ENCODE assay signal across 30 cellular contexts in genomic region chr6:147873826-147874225, GRCh38.
"Had no signal": no experiment of that assay in that cellular context is flagged by ENCODE, and none has a peak within 500 bp of the region (broad histone marks: within the 10 kb centered on the region; RNA-seq: fewer than 3 reads in every experiment).

No MANE protein-coding gene starts in this region.

- ATAC-seq: activated CD8-positive, alpha-beta T cell treated with anti-CD3 and anti-CD28 coated beads for 36 hours; activated naive CD8-positive, alpha-beta T cell treated with anti-CD3 and anti-CD28 coated beads, Interleukin-2, amount 50 U/mL, for 24 hours; activated T-cell treated with anti-CD3 and anti-CD28 coated beads, Interleukin-2, amount 50 U/mL, for 4 hours; activated T-helper 17 cell treated with anti-CD3 and anti-CD28 coated beads, Interleukin-2, amount 50 U/mL, for 72 hours; left ventricle myocardium superior; mucosa of descending colon; sciatic nerve; stimulated activated memory B cell treated with anti-CD40 and anti-IgM and Interleukin-4, amounts not matched to agents 10 μg/mL and 1 μg/mL and 100 μg/mL, for 72 hours; stimulated activated naive CD8-positive, alpha-beta T cell treated with anti-CD3 and anti-CD28 coated beads, Interleukin-15, amount 100 ng/mL, for 72 hours; upper lobe of right lung; WTC11 had no signal

- H3K4me3 Mint-ChIP-seq: activated CD8-positive, alpha-beta T cell treated with anti-CD3 and anti-CD28 coated beads for 36 hours; activated naive CD4-positive, alpha-beta T cell treated with anti-CD3 and anti-CD28 coated beads, Interleukin-2, amount 50 U/mL, for 24 hours; activated naive CD8-positive, alpha-beta T cell treated with anti-CD3 and anti-CD28 coated beads, Interleukin-2, amount 50 U/mL, for 24 hours; activated T-cell treated with anti-CD3 and anti-CD28 coated beads, Interleukin-2, amount 50 U/mL, for 4 hours; activated T-helper 17 cell treated with anti-CD3 and anti-CD28 coated beads, Interleukin-2, amount 50 U/mL, for 72 hours; brain; nephron; stimulated activated memory B cell treated with anti-CD40 and anti-IgM and Interleukin-4, amounts not matched to agents 10 μg/mL and 1 μg/mL and 100 μg/mL, for 72 hours; stimulated activated naive CD8-positive, alpha-beta T cell treated with anti-CD3 and anti-CD28 coated beads, Interleukin-15, amount 100 ng/mL, for 72 hours; WTC11 had no signal

- H3K27me3 Mint-ChIP-seq: activated naive CD4-positive, alpha-beta T cell treated with anti-CD3 and anti-CD28 coated beads, Interleukin-2, amount 50 U/mL, for 24 hours; activated naive CD8-positive, alpha-beta T cell treated with anti-CD3 and anti-CD28 coated beads, Interleukin-2, amount 50 U/mL, for 24 hours; activated T-helper 17 cell treated with anti-CD3 and anti-CD28 coated beads, Interleukin-2, amount 50 U/mL, for 72 hours; progenitor cell of endocrine pancreas; stimulated activated memory B cell treated with anti-CD40 and anti-IgM and Interleukin-4, amounts not matched to agents 10 μg/mL and 1 μg/mL and 100 μg/mL, for 72 hours; stimulated activated naive CD8-positive, alpha-beta T cell treated with anti-CD3 and anti-CD28 coated beads, Interleukin-15, amount 100 ng/mL, for 72 hours had no signal

- H3K27ac Mint-ChIP-seq: activated CD8-positive, alpha-beta T cell treated with anti-CD3 and anti-CD28 coated beads for 36 hours; activated naive CD4-positive, alpha-beta T cell treated with anti-CD3 and anti-CD28 coated beads, Interleukin-2, amount 50 U/mL, for 24 hours; activated naive CD8-positive, alpha-beta T cell treated with anti-CD3 and anti-CD28 coated beads, Interleukin-2, amount 50 U/mL, for 24 hours; activated T-helper 17 cell treated with anti-CD3 and anti-CD28 coated beads, Interleukin-2, amount 50 U/mL, for 72 hours; brain; nephron; progenitor cell of endocrine pancreas; stimulated activated memory B cell treated with anti-CD40 and anti-IgM and Interleukin-4, amounts not matched to agents 10 μg/mL and 1 μg/mL and 100 μg/mL, for 72 hours; WTC11 had no signal

- H3K9me3 ChIP-seq: colonic mucosa, mucosa of descending colon, upper lobe of right lung had no signal

- H3K36me3 Mint-ChIP-seq: activated naive CD4-positive, alpha-beta T cell treated with anti-CD3 and anti-CD28 coated beads, Interleukin-2, amount 50 U/mL, for 24 hours; brain; stimulated activated memory B cell treated with anti-CD40 and anti-IgM and Interleukin-4, amounts not matched to agents 10 μg/mL and 1 μg/mL and 100 μg/mL, for 72 hours; WTC11 had no signal

- H3K36me3 ChIP-seq: cardiac muscle cell, colonic mucosa, upper lobe of right lung had no signal

- H3K4me3 ChIP-seq: cardiac muscle cell, colonic mucosa, dorsolateral prefrontal cortex, mucosa of descending colon, smooth muscle cell, upper lobe of right lung had no signal

- H3K9me3 Mint-ChIP-seq: activated naive CD4-positive, alpha-beta T cell treated with anti-CD3 and anti-CD28 coated beads, Interleukin-2, amount 50 U/mL, for 24 hours; activated naive CD8-positive, alpha-beta T cell treated with anti-CD3 and anti-CD28 coated beads, Interleukin-2, amount 50 U/mL, for 24 hours; activated T-cell treated with anti-CD3 and anti-CD28 coated beads, Interleukin-2, amount 50 U/mL, for 4 hours; activated T-helper 17 cell treated with anti-CD3 and anti-CD28 coated beads, Interleukin-2, amount 50 U/mL, for 72 hours; stimulated activated memory B cell treated with anti-CD40 and anti-IgM and Interleukin-4, amounts not matched to agents 10 μg/mL and 1 μg/mL and 100 μg/mL, for 72 hours; stimulated activated naive CD8-positive, alpha-beta T cell treated with anti-CD3 and anti-CD28 coated beads, Interleukin-15, amount 100 ng/mL, for 72 hours; WTC11 had no signal

- H3K4me1 Mint-ChIP-seq: activated naive CD4-positive, alpha-beta T cell treated with anti-CD3 and anti-CD28 coated beads, Interleukin-2, amount 50 U/mL, for 24 hours; activated naive CD8-positive, alpha-beta T cell treated with anti-CD3 and anti-CD28 coated beads, Interleukin-2, amount 50 U/mL, for 24 hours; activated T-helper 17 cell treated with anti-CD3 and anti-CD28 coated beads, Interleukin-2, amount 50 U/mL, for 72 hours; stimulated activated memory B cell treated with anti-CD40 and anti-IgM and Interleukin-4, amounts not matched to agents 10 μg/mL and 1 μg/mL and 100 μg/mL, for 72 hours; stimulated activated naive CD8-positive, alpha-beta T cell treated with anti-CD3 and anti-CD28 coated beads, Interleukin-15, amount 100 ng/mL, for 72 hours had no signal

- H3K27ac ChIP-seq: cardiac muscle cell, colonic mucosa, dorsolateral prefrontal cortex, upper lobe of right lung had no signal

- H3K4me2 ChIP-seq: smooth muscle cell had no signal

- FAIRE-seq: islet of Langerhans had no signal

- DNase-seq: activated CD4-positive, alpha-beta T cell treated with anti-CD3 and anti-CD28 coated beads for 1 hour; activated CD4-positive, alpha-beta T cell treated with anti-CD3 and anti-CD28 coated beads, Interleukin-2, amount 50 U/mL, for 1 hour; activated CD8-positive, alpha-beta T cell treated with anti-CD3 and anti-CD28 coated beads for 36 hours; activated naive CD8-positive, alpha-beta T cell treated with anti-CD3 and anti-CD28 coated beads, Interleukin-2, amount 50 U/mL, for 24 hours; activated T-cell treated with anti-CD3 and anti-CD28 coated beads, Interleukin-2, amount 50 U/mL, for 4 hours; aorta; cerebellar nuclear complex; colonic mucosa; dorsolateral prefrontal cortex; effector memory CD4-positive, alpha-beta T cell; left ventricle myocardium superior; mucosa of descending colon; stimulated activated CD4-positive, alpha-beta T cell treated with anti-CD3 and anti-CD28 coated beads, Interleukin-1b, Interleukin-23, amount 100 ng/mL, for 48 hours; stimulated activated CD4-positive, alpha-beta T cell treated with anti-CD3 and anti-CD28 coated beads, Interleukin-4, amount 100 ng/mL, for 4 hours; stimulated activated CD8-positive, alpha-beta memory T cell treated with anti-CD3 and anti-CD28 coated beads, Interleukin-4, amount 100 ng/mL, for 48 hours; stimulated activated naive CD8-positive, alpha-beta T cell treated with anti-CD3 and anti-CD28 coated beads, Interleukin-15, amount 100 ng/mL, for 72 hours; substantia nigra; T-helper 2 cell; upper lobe of right lung had no signal

- H3K27me3 ChIP-seq: cardiac muscle cell, colonic mucosa, dorsolateral prefrontal cortex, upper lobe of right lung had no signal

- H3K4me1 ChIP-seq: colonic mucosa, upper lobe of right lung had no signal
